Comparison of ENCODE assay signal across 8 cellular contexts in the genomic region with DNA sequence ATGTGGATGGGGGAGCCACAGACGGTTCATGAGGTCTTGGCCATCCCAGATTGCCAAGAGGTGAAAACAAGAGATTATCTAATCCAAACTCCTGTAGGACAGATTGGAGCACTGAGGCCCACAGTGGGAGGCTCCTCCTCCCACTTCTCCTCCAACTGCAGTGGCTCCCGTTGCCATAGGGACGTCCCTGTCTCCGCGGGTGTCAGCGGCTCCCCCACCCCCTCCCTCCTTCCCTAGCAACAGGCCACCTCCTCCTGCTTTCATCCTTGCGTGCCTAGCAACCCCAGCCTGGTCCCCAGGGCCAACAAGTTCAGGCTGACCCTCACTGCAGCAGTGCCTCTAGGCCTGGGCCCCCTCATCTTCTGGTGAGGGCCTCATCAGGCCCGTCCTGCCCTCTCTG. TPM values are rescaled to one million over a fixed set of nuclear protein-coding genes. Genes with fewer than 3 reads are reported as not detected.
A peak's percentile ranks its signal among the peaks of the same experiment; 100 is the strongest.
DNase-seq lines count a peak whose midpoint lies in the region; ATAC-seq and TF ChIP-seq lines count a peak whose summit lies in the region.

No MANE protein-coding gene starts in this region.

- no peaks in the 10 kb centered on the region for H3K36me3 Mint-ChIP-seq in brain

- TF ChIP-seq CTCF in brain (conservative IDR thresholded peaks at IDR 0.05): no peak

- peak overlapping the region; percentile 88 to 98 (median 93) for H3K27ac Mint-ChIP-seq in brain

- in situ Hi-C loops in G401 (cut with HindIII; ENCODE audit: low sequenced_read_pairs): no loop called here

- peak overlapping the region; percentile 11 to 74 (median 67) for H3K4me3 Mint-ChIP-seq in brain

- peaks cover 77% of the 10 kb centered on the region for H3K4me1 Mint-ChIP-seq in brain

- ATAC-seq in HG02840 (IDR thresholded peaks at IDR 0.05; ENCODE audit: low FRiP score, unreplicated experiment) (no peak), HG03460 (IDR thresholded peaks at IDR 0.05; ENCODE audit: unreplicated experiment) (no peak)

- no peaks in the 10 kb centered on the region for H3K27me3 Mint-ChIP-seq in brain

- DNase-seq in G401 (ENCODE audit: low spot score): peak; percentile 84
- DNase-seq in NCI-H146 treated with DMSO at 0.1 percent for 48 hours (lab: John Stamatoyannopoulos, UW; ENCODE audit: unreplicated experiment): peak; percentile 1
- peak; percentile 18 for DNase-seq in middle frontal gyrus (ENCODE audit: extremely low spot score, low spot score)
- DNase-seq in cortex of kidney (lab: John Stamatoyannopoulos, UW): no peak
- no peak for DNase-seq in AML-193 (lab: John Stamatoyannopoulos, UW)

- peaks cover 0 to 7% (median 0%) of the 10 kb centered on the region in 5 experiments for H3K9me3 Mint-ChIP-seq in brain

RNA-seq across cellular contexts. Expression of gene IQSEC2, which starts 6.8 kb away (rescaled TPM):
- 16.0 and 18.4 TPM in 2 replicates for total RNA-seq in G401 (2014; rRNA removed; shearing (Covaris generic))
- 17.8 TPM for polyA plus RNA-seq in brain (ENCODE audit: insufficient read depth, low read depth, low replicate concordance)

Comparison
In these comparisons a context has a peak if more than half of its experiments do, and no peak if none do; other contexts are left out.
1. DNase-seq: peak in G401 (single experiment), NCI-H146 treated with DMSO at 0.1 percent for 48 hours (single experiment) and middle frontal gyrus (single experiment); none in cortex of kidney (single experiment) and AML-193 (0 of 2).